ENCODE assay signal across 11 cellular contexts in genomic region chr5:158390556-158390955, GRCh38.
DNase-seq lines count a peak whose midpoint lies in the region; ATAC-seq, FAIRE-seq and TF ChIP-seq lines count a peak whose summit lies in the region.
"Had no signal": no experiment of that assay in that cellular context is flagged by ENCODE, and none has a peak within 500 bp of the region (broad histone marks: within the 10 kb centered on the region; RNA-seq: fewer than 3 reads in every experiment).

No MANE protein-coding gene starts in this region.

- no peak for TF ChIP-seq CTCF in neural crest cell (conservative IDR thresholded peaks at IDR 0.05)

- H3K27ac Mint-ChIP-seq in neural crest cell (ENCODE audit: unreplicated experiment) = peak overlapping the region; percentile 57
- no peak overlapping the region for H3K27ac Mint-ChIP-seq in activated naive CD4-positive, alpha-beta T cell treated with anti-CD3 and anti-CD28 coated beads, Interleukin-2, amount 50 U/mL, for 72 hours
- H3K27ac Mint-ChIP-seq in activated naive CD4-positive, alpha-beta T cell treated with anti-CD3 and anti-CD28 coated beads for 36 hours = no peak overlapping the region
- H3K27ac Mint-ChIP-seq in effector memory CD8-positive, alpha-beta T cell = no peak overlapping the region
- H3K27ac Mint-ChIP-seq: activated naive CD8-positive, alpha-beta T cell had no signal

- no peaks in the 10 kb centered on the region for H3K27me3 Mint-ChIP-seq in neural crest cell (ENCODE audit: low read depth)
- H3K27me3 Mint-ChIP-seq in activated naive CD4-positive, alpha-beta T cell treated with anti-CD3 and anti-CD28 coated beads for 36 hours (ENCODE audit: low read depth) = no peaks in the 10 kb centered on the region
- H3K27me3 Mint-ChIP-seq in effector memory CD8-positive, alpha-beta T cell = no peaks in the 10 kb centered on the region
- H3K27me3 Mint-ChIP-seq: activated naive CD8-positive, alpha-beta T cell had no signal

- no peak for FAIRE-seq in GM12892 (lab: Jason Lieb, UNC)

- CTCF ChIA-PET in activated naive CD4-positive, alpha-beta T cell treated with anti-CD3 and anti-CD28 coated beads for 36 hours (lab: Charles Lee) = no interaction called here

- intact Hi-C loops in activated naive CD4-positive, alpha-beta T cell treated with anti-CD3 and anti-CD28 coated beads for 36 hours (cut with micrococcal nuclease) = no loop called here

- DNase-seq in amniotic stem cell (lab: John Stamatoyannopoulos, UW) (peak; percentile 12), neural crest cell (ENCODE audit: low read depth, low spot score) (no peak), GM12892 (ENCODE audit: insufficient read length) (no peak)
- DNase-seq in activated naive CD4-positive, alpha-beta T cell treated with anti-CD3 and anti-CD28 coated beads, Interleukin-2, amount 50 U/mL, for 72 hours (ENCODE audit: low spot score in 2 of 2) = no peak
- DNase-seq in activated naive CD4-positive, alpha-beta T cell treated with anti-CD3 and anti-CD28 coated beads for 36 hours = no peak
- DNase-seq in effector memory CD8-positive, alpha-beta T cell = no peak
- DNase-seq: activated CD4-positive, alpha-beta T cell treated with anti-CD3 and anti-CD28 coated beads for 1 hour; NCI-H1105 treated with DMSO at 0.1 percent for 48 hours had no signal

- ATAC-seq in GM19043 (IDR thresholded peaks at IDR 0.05; ENCODE audit: low read depth, unreplicated experiment) (peak; percentile 59), HG03442 (IDR thresholded peaks at IDR 0.05; ENCODE audit: unreplicated experiment) (peak; percentile 72)
- ATAC-seq in activated naive CD4-positive, alpha-beta T cell treated with anti-CD3 and anti-CD28 coated beads, Interleukin-2, amount 50 U/mL, for 72 hours = no peak
- ATAC-seq in effector memory CD8-positive, alpha-beta T cell (replicated peaks) = no peak

- no peak overlapping the region for H3K4me3 Mint-ChIP-seq in neural crest cell
- H3K4me3 Mint-ChIP-seq in activated naive CD4-positive, alpha-beta T cell treated with anti-CD3 and anti-CD28 coated beads for 36 hours = no peak overlapping the region
- no peak overlapping the region for H3K4me3 Mint-ChIP-seq in effector memory CD8-positive, alpha-beta T cell
- H3K4me3 Mint-ChIP-seq: activated naive CD8-positive, alpha-beta T cell had no signal

- no peaks in the 10 kb centered on the region for H3K4me1 Mint-ChIP-seq in neural crest cell
- H3K4me1 Mint-ChIP-seq in activated naive CD4-positive, alpha-beta T cell treated with anti-CD3 and anti-CD28 coated beads for 36 hours (ENCODE audit: low read depth) = no peaks in the 10 kb centered on the region
- H3K4me1 Mint-ChIP-seq in effector memory CD8-positive, alpha-beta T cell (ENCODE audit: low read depth in 2 of 2) = no peaks in the 10 kb centered on the region

- H3K36me3 Mint-ChIP-seq in neural crest cell (ENCODE audit: low read depth) = no peaks in the 10 kb centered on the region
- peaks cover 0 to 11% of the 10 kb centered on the region in 2 donors for H3K36me3 Mint-ChIP-seq in activated naive CD4-positive, alpha-beta T cell treated with anti-CD3 and anti-CD28 coated beads, Interleukin-2, amount 50 U/mL, for 72 hours
- H3K36me3 Mint-ChIP-seq in activated naive CD4-positive, alpha-beta T cell treated with anti-CD3 and anti-CD28 coated beads for 36 hours (ENCODE audit: low read depth) = no peaks in the 10 kb centered on the region
- no peaks in the 10 kb centered on the region for H3K36me3 Mint-ChIP-seq in effector memory CD8-positive, alpha-beta T cell (ENCODE audit: insufficient read depth)

- no peaks in the 10 kb centered on the region for H3K9me3 Mint-ChIP-seq in neural crest cell
- H3K9me3 Mint-ChIP-seq in activated naive CD4-positive, alpha-beta T cell treated with anti-CD3 and anti-CD28 coated beads, Interleukin-2, amount 50 U/mL, for 72 hours = peaks cover under 1 to 18% of the 10 kb centered on the region in 2 donors
- H3K9me3 Mint-ChIP-seq in activated naive CD4-positive, alpha-beta T cell treated with anti-CD3 and anti-CD28 coated beads for 36 hours = peaks cover 6% of the 10 kb centered on the region
- H3K9me3 Mint-ChIP-seq in effector memory CD8-positive, alpha-beta T cell = no peaks in the 10 kb centered on the region

- no peak for TF ChIP-seq POLR2A in GM12892 (IDR thresholded peaks at IDR 0.05; ENCODE audit: low read depth, low read length)

Comparison
In these comparisons a context has a peak if more than half of its experiments do, and no peak if none do; other contexts are left out.
1. ATAC-seq: peak in GM19043 (single experiment) and HG03442 (single experiment); none in activated naive CD4-positive, alpha-beta T cell treated with anti-CD3 and anti-CD28 coated beads, Interleukin-2, amount 50 U/mL, for 72 hours (0 of 2) and effector memory CD8-positive, alpha-beta T cell (single experiment).